9 cellular contexts compared by ENCODE assay signal in genomic region chr2:54704688-54705605, GRCh38. TPM values are rescaled to one million over a fixed set of nuclear protein-coding genes. Genes with fewer than 3 reads are reported as not detected.
DNase-seq lines count a peak whose midpoint lies in the region; FAIRE-seq and TF ChIP-seq lines count a peak whose summit lies in the region.
"Had no signal": no experiment of that assay in that cellular context is flagged by ENCODE, and none has a peak within 500 bp of the region (broad histone marks: within the 10 kb centered on the region; RNA-seq: fewer than 3 reads in every experiment).

No MANE protein-coding gene starts in this region.

- no peaks in the 10 kb centered on the region for H3K4me1 ChIP-seq in testis
- H3K4me1 ChIP-seq: SJSA1 had no signal

- H3K27ac ChIP-seq in testis: no peak overlapping the region
- H3K27ac ChIP-seq: SJSA1 had no signal

- H3K36me3 ChIP-seq in testis (ENCODE audit: low read depth, missing control alignments): no peaks in the 10 kb centered on the region
- H3K36me3 ChIP-seq: SJSA1 had no signal

- intact Hi-C loops in testis (cut with DNase I; ENCODE audit: low total_unique reads): loop anchor here (5.0 kb wide), 1 partner anchor 493 kb away; no protein-coding TSS in a partner anchor

- peak; percentile 69 for FAIRE-seq in H54 (lab: Jason Lieb, UNC)

- TF ChIP-seq POLR2A in H54 (IDR thresholded peaks at IDR 0.05; ENCODE audit: low read depth, low read length) (no peak), testis (IDR thresholded peaks at IDR 0.05) (no peak)

- H3K9me3 ChIP-seq in testis: no peaks in the 10 kb centered on the region
- H3K9me3 ChIP-seq: SJSA1 had no signal

- no peak overlapping the region for H3K4me3 ChIP-seq in testis
- H3K4me3 ChIP-seq: SJSA1 had no signal

- DNase-seq in DMS53 (lab: John Stamatoyannopoulos, UW) (peak; percentile 84), H54 (ENCODE audit: insufficient read length, low spot score) (no peak), NCI-H2171 (lab: John Stamatoyannopoulos, UW) (peak; percentile 59), amniotic stem cell (lab: John Stamatoyannopoulos, UW) (peak; percentile 42), iPS-NIHi11 (ENCODE audit: low spot score) (peak; percentile 13), testis (no peak), NCI-H1048 (lab: John Stamatoyannopoulos, UW) (no peak)
- DNase-seq in effector CD8-positive, alpha-beta T cell (lab: John Stamatoyannopoulos, UW): no peak

- no peaks in the 10 kb centered on the region for H3K27me3 ChIP-seq in testis
- H3K27me3 ChIP-seq: SJSA1 had no signal

- TF ChIP-seq CTCF in testis (IDR thresholded peaks at IDR 0.05): peak; percentile 39 to 45 (median 45)

- 21 to 25% methylated on average over 3 of the region's 3 CpGs for WGBS in testis, 2 donors

RNA-seq across cellular contexts. Expression of gene EML6, which starts 18.5 kb away (rescaled TPM):
- 10 to 100 TPM; 12.1 to 17.3 TPM for total RNA-seq in testis
- 7.6 TPM for polyA plus RNA-seq in testis (ENCODE audit: insufficient read depth, low read depth, low replicate concordance)

Comparison
In these comparisons a context has a peak if more than half of its experiments do, and no peak if none do; other contexts are left out.
1. DNase-seq: peak in DMS53 (single experiment), NCI-H2171 (single experiment), amniotic stem cell (single experiment) and iPS-NIHi11 (single experiment); none in H54 (single experiment), testis (single experiment), effector CD8-positive, alpha-beta T cell (single experiment) and NCI-H1048 (single experiment).